1 cellular context compared by ENCODE assay signal in genomic region chr15:51299187-51300015, GRCh38.
A peak's percentile ranks its signal among the peaks of the same experiment; 100 is the strongest.
TF ChIP-seq lines count a peak whose summit lies in the region.

No MANE protein-coding gene starts in this region.

TF ChIP-seq in HepG2, 621 proteins besides CTCF, POLR2A, EP300 and RAD21 (continued from another document and continues in another):
- TF ChIP-seq PRDM4 (CRISPR knock-in tag; IDR thresholded peaks at IDR 0.05; ENCODE audit: borderline replicate concordance) (no peak), ZNF18 (CRISPR knock-in tag; IDR thresholded peaks at IDR 0.05; ENCODE audit: insufficient replicate concordance) (peak; percentile 12), PHF21A (CRISPR knock-in tag; IDR thresholded peaks at IDR 0.05) (peak; percentile 69), ASH2L (IDR thresholded peaks at IDR 0.05; ENCODE audit: insufficient read length, low read depth, low read length) (peak; percentile 28), BORCS8-MEF2B (CRISPR knock-in tag; IDR thresholded peaks at IDR 0.05) (0 out of 2 replicates have a peak, but pooled peaks have one; percentile 34), KLF13 (CRISPR knock-in tag; IDR thresholded peaks at IDR 0.05) (no peak), ZNF460 (CRISPR knock-in tag; IDR thresholded peaks at IDR 0.05; ENCODE audit: borderline replicate concordance) (no peak), ZNF503 (CRISPR knock-in tag; IDR thresholded peaks at IDR 0.05) (peak; percentile 34; the same call in 1 of the 2 replicates), ZNF616 (CRISPR knock-in tag; IDR thresholded peaks at IDR 0.05; ENCODE audit: low read depth) (0 out of 2 replicates have a peak, but pooled peaks have one; percentile 27), NCOA5 (CRISPR knock-in tag; IDR thresholded peaks at IDR 0.05) (no peak), ZBTB42 (CRISPR knock-in tag; IDR thresholded peaks at IDR 0.05) (peak; percentile 95; the same call in 1 of the 2 replicates), ZBTB25 (CRISPR knock-in tag; IDR thresholded peaks at IDR 0.05) (no peak), BCL6 (CRISPR knock-in tag; IDR thresholded peaks at IDR 0.05) (peak; percentile 62), MED1 (CRISPR knock-in tag; IDR thresholded peaks at IDR 0.05) (peak; percentile 44), KMT2B (CRISPR knock-in tag; IDR thresholded peaks at IDR 0.05) (peak; percentile 38; the same call in 1 of the 2 replicates), MXI1 (IDR thresholded peaks at IDR 0.05; ENCODE audit: borderline replicate concordance, low read depth, low read length) (peak; percentile 61; the same call in 1 of the 3 replicates), ZBED4 (CRISPR knock-in tag; IDR thresholded peaks at IDR 0.05; ENCODE audit: borderline replicate concordance) (peak; percentile 37; the same call in 1 of the 2 replicates), ZNF597 (CRISPR knock-in tag; IDR thresholded peaks at IDR 0.05) (no peak), GATAD2A (CRISPR knock-in tag; IDR thresholded peaks at IDR 0.05) (peak; percentile 63; the same call in 1 of the 2 replicates), IKZF1 (IDR thresholded peaks at IDR 0.05) (no peak), HIC2 (CRISPR knock-in tag; IDR thresholded peaks at IDR 0.05; ENCODE audit: low read depth) (peak; percentile 39; the same call in 1 of the 2 replicates), TFAP4 (IDR thresholded peaks at IDR 0.05; ENCODE audit: borderline replicate concordance, low read depth) (peak; percentile 93), ZNF816 (CRISPR knock-in tag; IDR thresholded peaks at IDR 0.05; ENCODE audit: borderline replicate concordance) (peak; percentile 73; the same call in 1 of the 2 replicates), THRA (CRISPR knock-in tag; IDR thresholded peaks at IDR 0.05; ENCODE audit: borderline replicate concordance) (peak; percentile 5; the same call in 1 of the 2 replicates), ZFAT (CRISPR knock-in tag; conservative IDR thresholded peaks at IDR 0.05) (no peak), ZNF232 (CRISPR knock-in tag; IDR thresholded peaks at IDR 0.05; ENCODE audit: borderline replicate concordance) (no peak), DPF2 (CRISPR knock-in tag; IDR thresholded peaks at IDR 0.05; ENCODE audit: borderline replicate concordance, low read depth) (peak; percentile 20; the same call in 1 of the 2 replicates), ZFX (CRISPR knock-in tag; IDR thresholded peaks at IDR 0.05; ENCODE audit: low read depth) (peak; percentile 41; the same call in 1 of the 2 replicates), PRDM10 (CRISPR knock-in tag; IDR thresholded peaks at IDR 0.05; ENCODE audit: low read depth) (peak; percentile 43; the same call in 1 of the 2 replicates), KMT2A (CRISPR knock-in tag; IDR thresholded peaks at IDR 0.05) (0 out of 2 replicates have a peak, but pooled peaks have one; percentile 46), E2F1 (CRISPR knock-in tag; IDR thresholded peaks at IDR 0.05) (no peak)
